In genomic region chr5:96080557-96080956, GRCh38 we compare ENCODE assay signal across 1 cellular context.
TF ChIP-seq lines count a peak whose summit lies in the region.

No MANE protein-coding gene starts in this region.

TF ChIP-seq in A549, 52 proteins besides CTCF, POLR2A, EP300 and RAD21 (continued from another document):
- TF ChIP-seq EHF (CRISPR knock-in tag; IDR thresholded peaks at IDR 0.05): no peak
- no peak for TF ChIP-seq ESRRA (IDR thresholded peaks at IDR 0.05; ENCODE audit: borderline replicate concordance, low read length)
